8 cellular contexts compared by ENCODE assay signal in the genomic region with DNA sequence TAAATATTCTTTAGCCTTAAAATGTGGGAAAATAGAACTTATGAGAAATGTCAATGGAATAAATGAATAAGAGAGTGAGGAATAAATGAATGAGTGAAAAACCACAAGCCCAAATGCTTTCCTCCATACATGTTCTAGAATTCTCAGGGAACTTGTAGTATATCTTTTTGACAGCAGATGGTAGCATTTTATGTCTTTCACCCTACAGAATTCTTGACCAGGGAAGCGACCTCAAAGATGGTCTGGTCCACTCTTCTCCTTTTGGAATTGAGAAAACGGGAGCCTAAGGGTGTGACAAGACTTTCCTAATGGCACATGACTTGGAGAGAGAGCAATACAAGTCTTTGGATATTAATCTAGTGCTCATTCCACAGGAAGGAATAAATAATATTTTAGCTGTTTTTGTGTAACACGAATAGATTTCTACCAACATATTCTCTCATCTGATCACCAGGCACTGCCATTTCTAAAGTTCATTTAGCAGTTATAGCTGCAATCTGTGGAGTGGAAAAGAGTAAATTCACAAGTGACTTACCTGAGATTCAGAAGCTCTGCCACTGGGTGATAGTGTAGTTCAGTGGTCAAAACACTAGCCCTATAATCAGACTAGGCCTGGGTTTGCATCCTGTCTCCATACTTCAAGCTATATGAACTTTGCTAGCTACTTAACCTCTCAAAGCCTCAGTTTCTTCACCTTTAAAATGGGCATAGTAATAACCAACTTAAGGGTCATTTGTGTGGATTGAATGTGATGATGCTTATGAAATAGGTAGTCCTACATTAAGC. TPM values are rescaled to one million over a fixed set of nuclear protein-coding genes. Genes with fewer than 3 reads are reported as not detected.
DNase-seq lines count a peak whose midpoint lies in the region; ATAC-seq, FAIRE-seq and TF ChIP-seq lines count a peak whose summit lies in the region.

No MANE protein-coding gene starts in this region.

- DNase-seq in Ammon's horn (ENCODE audit: low spot score) (peak; percentile 35), GM12891 (ENCODE audit: insufficient read length, low spot score) (no peak), NCI-H69 (lab: John Stamatoyannopoulos, UW) (peak; percentile 22), cardiac fibroblast (ENCODE audit: low read depth in 2 of 2) (peak; percentile 57 to 58), midbrain (lab: John Stamatoyannopoulos, UW) (peak; percentile 66), gastrocnemius medialis (no peak), NCI-H345 (lab: John Stamatoyannopoulos, UW) (no peak)

- in situ Hi-C loops in gastrocnemius medialis (cut with MboI; ENCODE audit: low sequenced_read_pairs in 4 of 4) = no loop called here

- peak; percentile 38 for FAIRE-seq in GM12891 (lab: Jason Lieb, UNC)

- TF ChIP-seq POLR2A in GM12891 (IDR thresholded peaks at IDR 0.05; ENCODE audit: low read depth, low read length) = no peak
- no peak for TF ChIP-seq POLR2A in gastrocnemius medialis (IDR thresholded peaks at IDR 0.05)

- H3K9me3 ChIP-seq in gastrocnemius medialis = no peaks in the 10 kb centered on the region

- H3K4me3 ChIP-seq in cardiac fibroblast (replicated peaks in 1 of 2; ENCODE audit: low read depth in 2 of 2, low read length in 2 of 2) (no peak overlapping the region), gastrocnemius medialis (no peak overlapping the region)

- H3K4me1 ChIP-seq in gastrocnemius medialis = no peaks in the 10 kb centered on the region

- TF ChIP-seq CTCF in cardiac fibroblast (IDR thresholded peaks at IDR 0.05; ENCODE audit: low read depth, low read length) (peak; percentile 26), gastrocnemius medialis (IDR thresholded peaks at IDR 0.05 in 4 of 5, conservative IDR thresholded peaks at IDR 0.05 in 1 of 5) (peak in 1 of 5 experiments; percentile 23)

- H3K27ac ChIP-seq in gastrocnemius medialis = no peak overlapping the region

- no peaks in the 10 kb centered on the region for H3K27me3 ChIP-seq in gastrocnemius medialis

- H3K36me3 ChIP-seq in gastrocnemius medialis = no peaks in the 10 kb centered on the region

- ATAC-seq in HG02759 (IDR thresholded peaks at IDR 0.05; ENCODE audit: unreplicated experiment) (no peak), gastrocnemius medialis (no peak)

- intact Hi-C loops in gastrocnemius medialis (cut with DNase I; ENCODE audit: low total_unique reads) = loop anchor here (5.0 kb wide), 1 partner anchor 111 kb away; a partner anchor contains a TSS

TF ChIP-seq in GM12891, 5 proteins besides CTCF, POLR2A, EP300 and RAD21:
- no peak for TF ChIP-seq SPI1 (IDR thresholded peaks at IDR 0.05; ENCODE audit: low read depth, low read length)

RNA-seq across cellular contexts. Expression of a gene that starts 15.0 kb away (rescaled TPM):
- polyA plus RNA-seq in GM12891 (2012; ENCODE audit: low read depth, missing spikeins) = not detected
- total RNA-seq in gastrocnemius medialis = under 1 TPM; 0.07 to 0.68 (median 0.22) TPM

RNA-seq across cellular contexts. Expression of a gene that starts 28.6 kb away (rescaled TPM):
- polyA plus RNA-seq in GM12891 (2012; ENCODE audit: low read depth, missing spikeins) = 0.40 TPM
- 1 to 10 TPM in 2 of 4 donors, under 1 TPM in 2; 0.85 to 2.5 (median 1.2) TPM for total RNA-seq in gastrocnemius medialis

Comparison
In these comparisons a context has a peak if more than half of its experiments do, and no peak if none do; other contexts are left out.
1. DNase-seq: peak in Ammon's horn (single experiment), NCI-H69 (single experiment), cardiac fibroblast (2 of 2) and midbrain (single experiment); none in GM12891 (single experiment), gastrocnemius medialis (0 of 2) and NCI-H345 (single experiment).